In genomic region chr9:105385372-105385985, GRCh38 we compare ENCODE assay signal across 2 cellular contexts.
A peak's percentile ranks its signal among the peaks of the same experiment; 100 is the strongest.
TF ChIP-seq lines count a peak whose summit lies in the region.

No MANE protein-coding gene starts in this region.

TF ChIP-seq in GM12878, 131 proteins besides CTCF, POLR2A, EP300 and RAD21 (continued from another document and continues in another):
- no peak for TF ChIP-seq PKNOX1 (IDR thresholded peaks at IDR 0.05)
- TF ChIP-seq CEBPB (IDR thresholded peaks at IDR 0.05; ENCODE audit: borderline replicate concordance in 1 of 2, low read depth in 2 of 2, low read length in 2 of 2) = no peak
- no peak for TF ChIP-seq ASH2L (IDR thresholded peaks at IDR 0.05; ENCODE audit: borderline replicate concordance, low read depth)
- TF ChIP-seq NR2F1 (conservative IDR thresholded peaks at IDR 0.05) = no peak
- TF ChIP-seq MYC (IDR thresholded peaks at IDR 0.05; ENCODE audit: insufficient read depth, insufficient read length, insufficient replicate concordance, low read length, severe bottlenecking) = no peak
- no peak for TF ChIP-seq CBX3 (IDR thresholded peaks at IDR 0.05; ENCODE audit: borderline replicate concordance, low read depth)
- TF ChIP-seq SUPT20H (IDR thresholded peaks at IDR 0.05; ENCODE audit: borderline replicate concordance, control insufficient read depth, low read depth, low read length) = no peak
- no peak for TF ChIP-seq KAT2A (conservative IDR thresholded peaks at IDR 0.05; ENCODE audit: control insufficient read depth, low read depth, low read length)
- no peak for TF ChIP-seq KLF5 (IDR thresholded peaks at IDR 0.05; ENCODE audit: partially characterized antibody)
- TF ChIP-seq, protein P1, sequence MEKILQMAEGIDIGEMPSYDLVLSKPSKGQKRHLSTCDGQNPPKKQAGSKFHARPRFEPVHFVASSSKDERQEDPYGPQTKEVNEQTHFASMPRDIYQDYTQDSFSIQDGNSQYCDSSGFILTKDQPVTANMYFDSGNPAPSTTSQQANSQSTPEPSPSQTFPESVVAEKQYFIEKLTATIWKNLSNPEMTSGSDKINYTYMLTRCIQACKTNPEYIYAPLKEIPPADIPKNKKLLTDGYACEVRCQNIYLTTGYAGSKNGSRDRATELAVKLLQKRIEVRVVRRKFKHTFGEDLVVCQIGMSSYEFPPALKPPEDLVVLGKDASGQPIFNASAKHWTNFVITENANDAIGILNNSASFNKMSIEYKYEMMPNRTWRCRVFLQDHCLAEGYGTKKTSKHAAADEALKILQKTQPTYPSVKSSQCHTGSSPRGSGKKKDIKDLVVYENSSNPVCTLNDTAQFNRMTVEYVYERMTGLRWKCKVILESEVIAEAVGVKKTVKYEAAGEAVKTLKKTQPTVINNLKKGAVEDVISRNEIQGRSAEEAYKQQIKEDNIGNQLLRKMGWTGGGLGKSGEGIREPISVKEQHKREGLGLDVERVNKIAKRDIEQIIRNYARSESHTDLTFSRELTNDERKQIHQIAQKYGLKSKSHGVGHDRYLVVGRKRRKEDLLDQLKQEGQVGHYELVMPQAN (conservative IDR thresholded peaks at IDR 0.05) = no peak
- TF ChIP-seq HDGF (IDR thresholded peaks at IDR 0.05) = no peak
- no peak for TF ChIP-seq CHD4 (IDR thresholded peaks at IDR 0.05)
- TF ChIP-seq EED (IDR thresholded peaks at IDR 0.05; ENCODE audit: low read depth) = peak; percentile 86
- TF ChIP-seq NFXL1 (IDR thresholded peaks at IDR 0.05; ENCODE audit: borderline replicate concordance) = no peak
- TF ChIP-seq, protein P2, sequence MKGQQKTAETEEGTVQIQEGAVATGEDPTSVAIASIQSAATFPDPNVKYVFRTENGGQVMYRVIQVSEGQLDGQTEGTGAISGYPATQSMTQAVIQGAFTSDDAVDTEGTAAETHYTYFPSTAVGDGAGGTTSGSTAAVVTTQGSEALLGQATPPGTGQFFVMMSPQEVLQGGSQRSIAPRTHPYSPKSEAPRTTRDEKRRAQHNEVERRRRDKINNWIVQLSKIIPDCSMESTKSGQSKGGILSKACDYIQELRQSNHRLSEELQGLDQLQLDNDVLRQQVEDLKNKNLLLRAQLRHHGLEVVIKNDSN (IDR thresholded peaks at IDR 0.05; ENCODE audit: borderline replicate concordance, extremely low read length, insufficient read depth, low read depth, low read length) = no peak
- TF ChIP-seq RUNX3 (IDR thresholded peaks at IDR 0.05; ENCODE audit: low read length) = peak; percentile 35; the same call in 1 of the 2 replicates
- TF ChIP-seq EZH2 (IDR thresholded peaks at IDR 0.05; ENCODE audit: borderline replicate concordance, control insufficient read depth, low read depth, low read length) = no peak
- no peak for TF ChIP-seq USF2 (IDR thresholded peaks at IDR 0.05; ENCODE audit: borderline replicate concordance, low read depth, low read length)
- no peak for TF ChIP-seq TCF3 (IDR thresholded peaks at IDR 0.05; ENCODE audit: borderline replicate concordance, insufficient read depth, low read depth, low read length)
- TF ChIP-seq SIX5 (IDR thresholded peaks at IDR 0.05; ENCODE audit: low read depth, low read length, severe bottlenecking) = no peak
- no peak for TF ChIP-seq PML (IDR thresholded peaks at IDR 0.05; ENCODE audit: low read length)
- 0 out of 2 replicates have a peak, but pooled peaks have one; percentile 58 for TF ChIP-seq MTA3 (IDR thresholded peaks at IDR 0.05; ENCODE audit: borderline replicate concordance, low read length)
- TF ChIP-seq, protein P3, sequence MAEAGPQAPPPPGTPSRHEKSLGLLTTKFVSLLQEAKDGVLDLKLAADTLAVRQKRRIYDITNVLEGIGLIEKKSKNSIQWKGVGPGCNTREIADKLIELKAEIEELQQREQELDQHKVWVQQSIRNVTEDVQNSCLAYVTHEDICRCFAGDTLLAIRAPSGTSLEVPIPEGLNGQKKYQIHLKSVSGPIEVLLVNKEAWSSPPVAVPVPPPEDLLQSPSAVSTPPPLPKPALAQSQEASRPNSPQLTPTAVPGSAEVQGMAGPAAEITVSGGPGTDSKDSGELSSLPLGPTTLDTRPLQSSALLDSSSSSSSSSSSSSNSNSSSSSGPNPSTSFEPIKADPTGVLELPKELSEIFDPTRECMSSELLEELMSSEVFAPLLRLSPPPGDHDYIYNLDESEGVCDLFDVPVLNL (IDR thresholded peaks at IDR 0.05; ENCODE audit: low read depth, low read length) = no peak
- no peak for TF ChIP-seq TBL1XR1 (IDR thresholded peaks at IDR 0.05; ENCODE audit: low read depth, low read length)
- TF ChIP-seq PAX5 (IDR thresholded peaks at IDR 0.05; ENCODE audit: borderline replicate concordance, low read depth, low read length) = no peak
- TF ChIP-seq, protein P4, sequence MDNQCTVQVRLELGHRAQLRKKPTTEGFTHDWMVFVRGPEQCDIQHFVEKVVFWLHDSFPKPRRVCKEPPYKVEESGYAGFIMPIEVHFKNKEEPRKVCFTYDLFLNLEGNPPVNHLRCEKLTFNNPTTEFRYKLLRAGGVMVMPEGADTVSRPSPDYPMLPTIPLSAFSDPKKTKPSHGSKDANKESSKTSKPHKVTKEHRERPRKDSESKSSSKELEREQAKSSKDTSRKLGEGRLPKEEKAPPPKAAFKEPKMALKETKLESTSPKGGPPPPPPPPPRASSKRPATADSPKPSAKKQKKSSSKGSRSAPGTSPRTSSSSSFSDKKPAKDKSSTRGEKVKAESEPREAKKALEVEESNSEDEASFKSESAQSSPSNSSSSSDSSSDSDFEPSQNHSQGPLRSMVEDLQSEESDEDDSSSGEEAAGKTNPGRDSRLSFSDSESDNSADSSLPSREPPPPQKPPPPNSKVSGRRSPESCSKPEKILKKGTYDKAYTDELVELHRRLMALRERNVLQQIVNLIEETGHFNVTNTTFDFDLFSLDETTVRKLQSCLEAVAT (IDR thresholded peaks at IDR 0.05) = no peak
- TF ChIP-seq MEF2B (IDR thresholded peaks at IDR 0.05; ENCODE audit: partially characterized antibody, poor library complexity, severe bottlenecking) = no peak

TF ChIP-seq in SK-N-SH treated with all-trans-retinoic acid at 6 μM for 48 hours, 23 proteins besides CTCF, POLR2A, EP300 and RAD21 (continued from another document):
- no peak for TF ChIP-seq CSRNP3 (CRISPR knock-in tag; IDR thresholded peaks at IDR 0.05)
TF ChIP-seq in SK-N-SH treated with all-trans-retinoic acid at 6 μM for 48 hours: peak in this region for 0.
